22 cellular contexts compared by ENCODE assay signal in genomic region chr9:95449016-95449415, GRCh38.
DNase-seq lines count a peak whose midpoint lies in the region; TF ChIP-seq lines count a peak whose summit lies in the region.
"Had no signal": no experiment of that assay in that cellular context is flagged by ENCODE, and none has a peak within 500 bp of the region (broad histone marks: within the 10 kb centered on the region; RNA-seq: fewer than 3 reads in every experiment).

No MANE protein-coding gene starts in this region.

- peaks cover 0 to 51% (median 12%) of the 10 kb centered on the region in 11 experiments; a peak in 14 of 22 replicates for H4K20me1 ChIP-seq in BLaER1 treated with 17β-estradiol and CSF1 and Interleukin-3, amounts not matched to agents 10 nM and 100 nM
- H4K20me1 ChIP-seq in Loucy (ENCODE audit: insufficient read depth, low read length, poor library complexity, severe bottlenecking) = no peaks in the 10 kb centered on the region
- H4K20me1 ChIP-seq in smooth muscle cell (ENCODE audit: low read depth) = no peaks in the 10 kb centered on the region

- H2AFZ ChIP-seq in Loucy (ENCODE audit: low read length) (no peak overlapping the region), mesenchymal stem cell (ENCODE audit: low read depth, low read length) (no peak overlapping the region), trophoblast cell (ENCODE audit: insufficient read depth, low read length, poor library complexity) (no peak overlapping the region), smooth muscle cell (ENCODE audit: low read depth) (no peak overlapping the region)

- no peak overlapping the region for H3K27ac ChIP-seq in BLaER1 treated with 17β-estradiol and CSF1 and Interleukin-3, amounts not matched to agents 10 nM and 100 nM
- H3K27ac ChIP-seq in mesenchymal stem cell (ENCODE audit: low read length, poor library complexity, severe bottlenecking) (no peak overlapping the region), trophoblast cell (ENCODE audit: low read depth, low read length) (peak overlapping the region; percentile 20), smooth muscle cell (ENCODE audit: low read depth) (no peak overlapping the region)
- no peak overlapping the region for H3K27ac ChIP-seq in effector memory CD4-positive, alpha-beta T cell (ENCODE audit: insufficient read depth, low read length, poor library complexity, severe bottlenecking)
- H3K27ac ChIP-seq: C4-2B, SJSA1 had no signal

- no peak overlapping the region for H4K8ac ChIP-seq in mesenchymal stem cell (ENCODE audit: low read length)
- H4K8ac ChIP-seq in trophoblast cell (ENCODE audit: low read depth, low read length) = peak overlapping the region; percentile 77

- no peaks in the 10 kb centered on the region for H3K9me3 ChIP-seq in BLaER1 treated with 17β-estradiol and CSF1 and Interleukin-3, amounts not matched to agents 10 nM and 100 nM (replicated peaks in 1 of 11)
- H3K9me3 ChIP-seq in Loucy (ENCODE audit: insufficient read depth, low read depth, low read length) = no peaks in the 10 kb centered on the region
- H3K9me3 ChIP-seq in mesenchymal stem cell (ENCODE audit: control insufficient read depth, low read length) = no peaks in the 10 kb centered on the region
- H3K9me3 ChIP-seq in trophoblast cell (ENCODE audit: insufficient read depth, low read depth, low read length) = peaks cover 4% of the 10 kb centered on the region
- no peaks in the 10 kb centered on the region for H3K9me3 ChIP-seq in smooth muscle cell (replicated peaks; ENCODE audit: low read depth)
- no peaks in the 10 kb centered on the region for H3K9me3 ChIP-seq in effector memory CD4-positive, alpha-beta T cell (ENCODE audit: control insufficient read depth, low read length)
- H3K9me3 ChIP-seq: Caco-2, SJSA1 had no signal

- no peak overlapping the region for H3K9ac ChIP-seq in BLaER1 treated with 17β-estradiol and CSF1 and Interleukin-3, amounts not matched to agents 10 nM and 100 nM
- H3K9ac ChIP-seq in Loucy (ENCODE audit: low read depth, low read length, poor library complexity, severe bottlenecking) (no peak overlapping the region), mesenchymal stem cell (ENCODE audit: low read length) (no peak overlapping the region), trophoblast cell (ENCODE audit: low read length) (no peak overlapping the region), smooth muscle cell (ENCODE audit: low read depth) (no peak overlapping the region)

- H3K4ac ChIP-seq in mesenchymal stem cell (ENCODE audit: low read depth in 1 of 2, low read length in 2 of 2) (no peak overlapping the region), trophoblast cell (ENCODE audit: low read depth, low read length) (peak overlapping the region; percentile 53)

- H3K36me3 ChIP-seq in BLaER1 treated with 17β-estradiol and CSF1 and Interleukin-3, amounts not matched to agents 10 nM and 100 nM = peaks cover 84 to 98% (median 92%) of the 10 kb centered on the region in 11 experiments
- H3K36me3 ChIP-seq in Loucy (ENCODE audit: insufficient read depth, low read length) = no peaks in the 10 kb centered on the region
- H3K36me3 ChIP-seq in mesenchymal stem cell (ENCODE audit: control insufficient read depth in 1 of 2, insufficient read depth in 2 of 2, low read depth in 1 of 2, low read length in 2 of 2) = peaks cover 26 to 64% of the 10 kb centered on the region in 2 experiments
- H3K36me3 ChIP-seq in trophoblast cell (ENCODE audit: control insufficient read depth in 1 of 2, insufficient read depth in 2 of 2, low read length in 2 of 2) = peaks cover 51 to 58% of the 10 kb centered on the region in 2 experiments
- no peaks in the 10 kb centered on the region for H3K36me3 ChIP-seq in smooth muscle cell (ENCODE audit: low read depth)
- peaks cover 23% of the 10 kb centered on the region for H3K36me3 ChIP-seq in effector memory CD4-positive, alpha-beta T cell (ENCODE audit: control insufficient read depth, insufficient read depth, low read length)

- no peak overlapping the region for H2BK120ac ChIP-seq in mesenchymal stem cell (ENCODE audit: low read depth, low read length)
- H2BK120ac ChIP-seq in trophoblast cell (ENCODE audit: insufficient read depth, low read length, poor library complexity) = peak overlapping the region; percentile 90

- H3K23ac ChIP-seq in mesenchymal stem cell (ENCODE audit: low read length in 2 of 2) (no peak overlapping the region), trophoblast cell (ENCODE audit: low read length) (no peak overlapping the region)

- no peaks in the 10 kb centered on the region for H3K79me1 ChIP-seq in mesenchymal stem cell (replicated peaks; ENCODE audit: low read length, poor library complexity, severe bottlenecking)
- H3K79me1 ChIP-seq in trophoblast cell (ENCODE audit: low read length) = peaks cover 29% of the 10 kb centered on the region

- H4K91ac ChIP-seq in mesenchymal stem cell (ENCODE audit: low read length) (peak overlapping the region; percentile 66), trophoblast cell (ENCODE audit: low read depth, low read length) (peak overlapping the region; percentile 85)

- H3K14ac ChIP-seq in mesenchymal stem cell (ENCODE audit: low read length in 2 of 2) (no peak overlapping the region), trophoblast cell (ENCODE audit: low read length) (peak overlapping the region; percentile 94)

- no peak for DNase-seq in mesenchymal stem cell
- no peak for DNase-seq in trophoblast cell
- DNase-seq in smooth muscle cell (lab: John Stamatoyannopoulos, UW; ENCODE audit: unreplicated experiment) = no peak
- DNase-seq in effector memory CD4-positive, alpha-beta T cell = no peak
- no peak for DNase-seq in activated gamma-delta T cell treated with Interleukin-2 at 50 U/mL for 16 hours
- DNase-seq: AML-193; Caco-2; CD8-positive, alpha-beta T cell; IMR-90; KG1; NCI-H1048; NCI-H1417 treated with DMSO at 0.1 percent for 48 hours; NCI-H1694 treated with DMSO at 0.1 percent for 48 hours; NCI-H2081; NCI-H2227 treated with DMSO at 0.1 percent for 48 hours; NCI-H526 treated with DMSO at 0.1 percent for 48 hours; Right ventricle myocardium superior; RPMI8226 had no signal

- peaks cover 0 to 8% (median 0%) of the 10 kb centered on the region in 11 experiments; a peak in 2 of 22 replicates for H3K27me3 ChIP-seq in BLaER1 treated with 17β-estradiol and CSF1 and Interleukin-3, amounts not matched to agents 10 nM and 100 nM
- H3K27me3 ChIP-seq in Loucy (ENCODE audit: insufficient read depth, low read length, poor library complexity, severe bottlenecking) (no peaks in the 10 kb centered on the region), mesenchymal stem cell (ENCODE audit: control insufficient read depth in 1 of 2, insufficient read depth in 1 of 2, low read length in 2 of 2) (no peaks in the 10 kb centered on the region), trophoblast cell (ENCODE audit: insufficient read depth, low read length) (no peaks in the 10 kb centered on the region), smooth muscle cell (ENCODE audit: low read depth) (no peaks in the 10 kb centered on the region)
- H3K27me3 ChIP-seq in effector memory CD4-positive, alpha-beta T cell (replicated peaks; ENCODE audit: control insufficient read depth, insufficient read depth, low read length, poor library complexity, severe bottlenecking) = no peaks in the 10 kb centered on the region
- H3K27me3 ChIP-seq: SJSA1 had no signal

- no peaks in the 10 kb centered on the region for H3K9me2 ChIP-seq in Loucy (replicated peaks; ENCODE audit: low read depth, low read length)

- no peak overlapping the region for H2BK12ac ChIP-seq in mesenchymal stem cell (ENCODE audit: low read length in 2 of 2)
- peak overlapping the region; percentile 99 for H2BK12ac ChIP-seq in trophoblast cell (ENCODE audit: low read length)

- H2AK5ac ChIP-seq in mesenchymal stem cell (ENCODE audit: low read length, severe bottlenecking) (no peak overlapping the region), trophoblast cell (ENCODE audit: low read length) (peak overlapping the region; percentile 93)

- no peak overlapping the region for H3K18ac ChIP-seq in mesenchymal stem cell (ENCODE audit: low read depth in 1 of 2, low read length in 2 of 2)
- H3K18ac ChIP-seq in trophoblast cell (ENCODE audit: low read length) = peak overlapping the region; percentile 87

- no peak overlapping the region for H3K4me3 ChIP-seq in BLaER1 treated with 17β-estradiol and CSF1 and Interleukin-3, amounts not matched to agents 10 nM and 100 nM
- H3K4me3 ChIP-seq in Loucy (ENCODE audit: low read length, poor library complexity, severe bottlenecking) = peak overlapping the region; percentile 27
- H3K4me3 ChIP-seq in mesenchymal stem cell (ENCODE audit: insufficient read depth in 1 of 2, low read depth in 1 of 2, low read length in 2 of 2) = no peak overlapping the region
- no peak overlapping the region for H3K4me3 ChIP-seq in trophoblast cell (ENCODE audit: low read depth, low read length)
- H3K4me3 ChIP-seq in smooth muscle cell = no peak overlapping the region
- no peak overlapping the region for H3K4me3 ChIP-seq in effector memory CD4-positive, alpha-beta T cell (ENCODE audit: insufficient read depth, low read depth, low read length, poor library complexity, severe bottlenecking)
- H3K4me3 ChIP-seq: SJSA1 had no signal

- H2BK5ac ChIP-seq in mesenchymal stem cell (ENCODE audit: low read depth, low read length, poor library complexity, severe bottlenecking) = no peak overlapping the region
- H2BK5ac ChIP-seq in trophoblast cell (ENCODE audit: low read depth, low read length, poor library complexity) = peak overlapping the region; percentile 94

- peaks cover 0 to 35% (median 24%) of the 10 kb centered on the region in 10 experiments; a peak in 18 of 20 replicates for H3K4me1 ChIP-seq in BLaER1 treated with 17β-estradiol and CSF1 and Interleukin-3, amounts not matched to agents 10 nM and 100 nM
- H3K4me1 ChIP-seq in Loucy (ENCODE audit: insufficient read depth, low read length, poor library complexity, severe bottlenecking) (peaks cover 51% of the 10 kb centered on the region), mesenchymal stem cell (ENCODE audit: control insufficient read depth, insufficient read depth, low read depth, low read length) (peaks cover 12% of the 10 kb centered on the region), trophoblast cell (ENCODE audit: control insufficient read depth in 1 of 2, insufficient read depth in 2 of 2, low read length in 2 of 2) (peaks cover 31 to 34% of the 10 kb centered on the region in 2 experiments), smooth muscle cell (ENCODE audit: low read depth) (peaks cover 32% of the 10 kb centered on the region)
- no peaks in the 10 kb centered on the region for H3K4me1 ChIP-seq in effector memory CD4-positive, alpha-beta T cell (ENCODE audit: control insufficient read depth, insufficient read depth, low read length, poor library complexity, severe bottlenecking)
- H3K4me1 ChIP-seq: Caco-2 had no signal

- H4K12ac ChIP-seq in trophoblast cell (ENCODE audit: low read depth, low read length) = no peak overlapping the region

- H2BK15ac ChIP-seq in mesenchymal stem cell (ENCODE audit: low read depth, poor library complexity, severe bottlenecking) = no peak overlapping the region

- H3K4me2 ChIP-seq in BLaER1 treated with 17β-estradiol and CSF1 and Interleukin-3, amounts not matched to agents 10 nM and 100 nM = peak overlapping the region in 8 of 11 experiments; percentile 45 to 79 (median 70); a peak in 10 of 22 replicates
- H3K4me2 ChIP-seq in Loucy (ENCODE audit: low read depth, low read length, poor library complexity, severe bottlenecking) = peak overlapping the region; percentile 67
- no peak overlapping the region for H3K4me2 ChIP-seq in mesenchymal stem cell (ENCODE audit: low read length, poor library complexity, severe bottlenecking)
- no peak overlapping the region for H3K4me2 ChIP-seq in trophoblast cell (ENCODE audit: low read length)
- H3K4me2 ChIP-seq in smooth muscle cell = no peak overlapping the region

- no peak for TF ChIP-seq CTCF in Loucy (conservative IDR thresholded peaks at IDR 0.05; ENCODE audit: low read length)
- TF ChIP-seq CTCF in smooth muscle cell (IDR thresholded peaks at IDR 0.05; ENCODE audit: borderline replicate concordance, insufficient read depth, poor library complexity, severe bottlenecking) = no peak

- H3F3A ChIP-seq in Loucy (ENCODE audit: low read depth) = no peaks in the 10 kb centered on the region
- no peaks in the 10 kb centered on the region for H3F3A ChIP-seq in smooth muscle cell (ENCODE audit: low read depth)

- H3K79me2 ChIP-seq in Loucy (ENCODE audit: insufficient read depth, low read length) (no peaks in the 10 kb centered on the region), trophoblast cell (ENCODE audit: control insufficient read depth, insufficient read depth, low read length, poor library complexity) (peaks cover 6% of the 10 kb centered on the region), smooth muscle cell (ENCODE audit: low read depth) (no peaks in the 10 kb centered on the region)

- WGBS in mesenchymal stem cell = 93% methylated on average over 22 of the region's 22 CpGs
- no CpG with 5 or more reads among the region's 22 CpGs for WGBS in trophoblast cell (ENCODE audit: extremely low coverage, insufficient coverage, insufficient read length)
- WGBS in smooth muscle cell (ENCODE audit: low lambda C conversion rate) = 93% methylated on average over 18 of the region's 22 CpGs

Comparison
In these comparisons a context has a peak if more than half of its experiments do, and no peak if none do; other contexts are left out.
1. H3K4me2 ChIP-seq: peak in BLaER1 treated with 17β-estradiol and CSF1 and Interleukin-3, amounts not matched to agents 10 nM and 100 nM (8 of 11) and Loucy (single experiment); none in mesenchymal stem cell (single experiment), trophoblast cell (single experiment) and smooth muscle cell (single experiment).